In genomic region chr9:7121664-7122063, GRCh38 we compare ENCODE assay signal across 19 cellular contexts.
DNase-seq lines count a peak whose midpoint lies in the region; ATAC-seq and TF ChIP-seq lines count a peak whose summit lies in the region.
"Had no signal": no experiment of that assay in that cellular context is flagged by ENCODE, and none has a peak within 500 bp of the region (broad histone marks: within the 10 kb centered on the region; RNA-seq: fewer than 3 reads in every experiment).

No MANE protein-coding gene starts in this region.

- no peaks in the 10 kb centered on the region for H3K27me3 Mint-ChIP-seq in Caco-2 (ENCODE audit: insufficient read depth, unreplicated experiment)
- no peaks in the 10 kb centered on the region for H3K27me3 Mint-ChIP-seq in activated T-helper 17 cell treated with anti-CD3 and anti-CD28 coated beads, Interleukin-2, amount 50 U/mL, for 72 hours
- H3K27me3 Mint-ChIP-seq: activated CD4-positive, alpha-beta T cell treated with anti-CD3 and anti-CD28 coated beads, Interleukin-2, amount 10 ng/mL, durations not matched to agents 24 days and 14 days had no signal

- H4K20me1 ChIP-seq in SK-N-SH (ENCODE audit: insufficient read depth), result no peaks in the 10 kb centered on the region

- no peak for ATAC-seq in activated T-helper 17 cell treated with anti-CD3 and anti-CD28 coated beads, Interleukin-2, amount 50 U/mL, for 72 hours (replicated peaks)
- no peak for ATAC-seq in GM18858 (IDR thresholded peaks at IDR 0.05; ENCODE audit: unreplicated experiment)
- ATAC-seq: gastrocnemius medialis had no signal

- TF ChIP-seq CTCF in C4-2B (conservative IDR thresholded peaks at IDR 0.05) (no peak), Caco-2 (IDR thresholded peaks at IDR 0.05; ENCODE audit: insufficient read depth in 1 of 2, low read depth in 1 of 2, low read length in 1 of 2, severe bottlenecking in 1 of 2, unreplicated experiment in 1 of 2) (no peak), SK-N-SH (IDR thresholded peaks at IDR 0.05) (no peak)

- H3K27me3 ChIP-seq in Caco-2 (replicated peaks; ENCODE audit: control insufficient read depth, insufficient read depth, low read length) (no peaks in the 10 kb centered on the region), mucosa of rectum (ENCODE audit: control insufficient read depth in 2 of 2, insufficient read depth in 2 of 2, low read length in 2 of 2) (no peaks in the 10 kb centered on the region), SK-N-SH (ENCODE audit: insufficient read depth) (no peaks in the 10 kb centered on the region)
- H3K27me3 ChIP-seq: gastrocnemius medialis had no signal

- H3K9me3 ChIP-seq in Caco-2, result no peaks in the 10 kb centered on the region
- H3K9me3 ChIP-seq in mucosa of rectum (ENCODE audit: control insufficient read depth in 2 of 2, low read length in 2 of 2), result no peaks in the 10 kb centered on the region
- H3K9me3 ChIP-seq in SK-N-SH, result no peaks in the 10 kb centered on the region
- H3K9me3 ChIP-seq: gastrocnemius medialis had no signal

- peaks cover 15% of the 10 kb centered on the region for H3K36me3 Mint-ChIP-seq in Caco-2 (ENCODE audit: insufficient read depth, unreplicated experiment)
- peaks cover 59% of the 10 kb centered on the region for H3K36me3 Mint-ChIP-seq in activated T-helper 17 cell treated with anti-CD3 and anti-CD28 coated beads, Interleukin-2, amount 50 U/mL, for 72 hours (ENCODE audit: low read depth)

- CTCF ChIA-PET in Caco-2 (lab: Charles Lee), result no interaction called here
- CTCF ChIA-PET in SK-N-SH (lab: Yijun Ruan, JAX), result no interaction called here

- H3K9me3 Mint-ChIP-seq in Caco-2 (ENCODE audit: unreplicated experiment), result no peaks in the 10 kb centered on the region
- no peaks in the 10 kb centered on the region for H3K9me3 Mint-ChIP-seq in activated T-helper 17 cell treated with anti-CD3 and anti-CD28 coated beads, Interleukin-2, amount 50 U/mL, for 72 hours

- intact Hi-C loops in Caco-2 (cut with micrococcal nuclease; ENCODE audit: unreplicated experiment), result no loop called here

- peaks cover 7% of the 10 kb centered on the region for H3K4me1 Mint-ChIP-seq in Caco-2 (ENCODE audit: low read depth, unreplicated experiment)
- peaks cover 15% of the 10 kb centered on the region for H3K4me1 Mint-ChIP-seq in activated T-helper 17 cell treated with anti-CD3 and anti-CD28 coated beads, Interleukin-2, amount 50 U/mL, for 72 hours

- H3K36me3 ChIP-seq in Caco-2 (ENCODE audit: control insufficient read depth, insufficient read depth, low read length) (peaks cover 1% of the 10 kb centered on the region; the same call in 1 of the 2 replicates), mucosa of rectum (ENCODE audit: control insufficient read depth in 2 of 2, insufficient read depth in 2 of 2, low read length in 2 of 2) (peaks cover 2 to 9% of the 10 kb centered on the region in 2 donors), SK-N-SH (replicated peaks in 1 of 2; ENCODE audit: control insufficient read depth in 1 of 2, insufficient read depth in 2 of 2, low read length in 1 of 2) (peaks cover 0 to under 1% of the 10 kb centered on the region in 2 experiments)
- H3K36me3 ChIP-seq: gastrocnemius medialis had no signal

- H2AFZ ChIP-seq in SK-N-SH (ENCODE audit: low read depth), result no peak overlapping the region

- no peak overlapping the region for H3K4me2 ChIP-seq in SK-N-SH

- no peaks in the 10 kb centered on the region for H3K9me2 ChIP-seq in SK-N-SH

- H3K4me3 ChIP-seq in Caco-2 (ENCODE audit: low read depth, low read length) (no peak overlapping the region), mucosa of rectum (ENCODE audit: low read length in 2 of 2) (no peak overlapping the region), SK-N-SH (ENCODE audit: low read depth in 2 of 2, low read length in 1 of 2) (no peak overlapping the region)
- H3K4me3 ChIP-seq: gastrocnemius medialis, SK-N-MC had no signal

- H3K9ac ChIP-seq in mucosa of rectum (ENCODE audit: low read depth in 1 of 2, low read length in 2 of 2) (no peak overlapping the region), SK-N-SH (no peak overlapping the region)

- WGBS in SK-N-SH (ENCODE audit: low lambda C conversion rate), result 97% methylated on average over 1 of the region's 1 CpG

- no peak for TF ChIP-seq RAD21 in SK-N-SH (IDR thresholded peaks at IDR 0.05; ENCODE audit: low read length)

- H3K27ac Mint-ChIP-seq in Caco-2 (ENCODE audit: unreplicated experiment), result peak overlapping the region; percentile 20
- peak overlapping the region; percentile 3 for H3K27ac Mint-ChIP-seq in activated T-helper 17 cell treated with anti-CD3 and anti-CD28 coated beads, Interleukin-2, amount 50 U/mL, for 72 hours

- peak overlapping the region; percentile 52; the same call in 1 of the 2 replicates for H3K27ac ChIP-seq in C4-2B
- H3K27ac ChIP-seq in mucosa of rectum (ENCODE audit: low read depth in 2 of 2, low read length in 2 of 2), result peak overlapping the region; percentile 11 to 62
- H3K27ac ChIP-seq in substantia nigra (ENCODE audit: low read depth, low read length, poor library complexity, severe bottlenecking), result no peak overlapping the region
- H3K27ac ChIP-seq in SK-N-SH (ENCODE audit: low read depth in 2 of 2, low read length in 1 of 2), result no peak overlapping the region
- H3K27ac ChIP-seq: gastrocnemius medialis, SK-N-MC had no signal

- H3K79me2 ChIP-seq in SK-N-SH (ENCODE audit: insufficient read depth), result no peaks in the 10 kb centered on the region

- no peaks in the 10 kb centered on the region for H3F3A ChIP-seq in SK-N-SH (replicated peaks; ENCODE audit: insufficient read depth)

- POLR2A ChIA-PET in Caco-2 (lab: Charles Lee) (no interaction called here), SK-N-SH (lab: Yijun Ruan, JAX) (no interaction called here)

- DNase-seq in Caco-2 (no peak), substantia nigra (lab: John Stamatoyannopoulos, UW) (no peak), SK-N-SH (no peak)
- DNase-seq: activated CD4-positive, alpha-beta T cell treated with anti-CD3 and anti-CD28 coated beads, Interleukin-2, amount 10 ng/mL, durations not matched to agents 24 days and 14 days; activated T-cell treated with anti-CD3 and anti-CD28 coated beads for 4 hours; COR-L47; dermis blood vessel endothelial cell; gastrocnemius medialis; kidney glomerular epithelial cell; mesenchymal stem cell; NCI-H1092; NCI-H2029 treated with DMSO at 0.1 percent for 48 hours; NCI-H446 treated with DMSO at 0.1 percent for 48 hours; stimulated activated CD4-positive, alpha-beta T cell treated with anti-CD3 and anti-CD28 coated beads, Interleukin-4, amount 100 ng/mL, for 4 hours had no signal

- H3K4me3 Mint-ChIP-seq in Caco-2 (ENCODE audit: unreplicated experiment), result no peak overlapping the region
- H3K4me3 Mint-ChIP-seq in activated T-helper 17 cell treated with anti-CD3 and anti-CD28 coated beads, Interleukin-2, amount 50 U/mL, for 72 hours, result no peak overlapping the region
- H3K4me3 Mint-ChIP-seq: activated CD4-positive, alpha-beta T cell treated with anti-CD3 and anti-CD28 coated beads, Interleukin-2, amount 10 ng/mL, durations not matched to agents 24 days and 14 days had no signal

- BruUV-seq in Caco-2 (replicated peaks; lab: Mats Ljungman, UMichigan), result no TSS peak

- no peak for TF ChIP-seq EP300 in SK-N-SH (IDR thresholded peaks at IDR 0.05; ENCODE audit: borderline replicate concordance in 1 of 2, low read depth in 1 of 2, low read length in 1 of 2)

- H3K4me1 ChIP-seq in Caco-2 (no peaks in the 10 kb centered on the region), mucosa of rectum (ENCODE audit: control insufficient read depth in 2 of 2, insufficient read depth in 2 of 2, low read length in 2 of 2) (peaks cover 0 to 7% of the 10 kb centered on the region in 2 donors), SK-N-SH (ENCODE audit: control insufficient read depth in 1 of 2, insufficient read depth in 2 of 2, low read depth in 1 of 2, low read length in 1 of 2) (no peaks in the 10 kb centered on the region; a peak in 1 of 4 replicates)

TF ChIP-seq in SK-N-SH, 30 proteins besides CTCF, POLR2A, EP300 and RAD21:
- TF ChIP-seq TAF1 (IDR thresholded peaks at IDR 0.05; ENCODE audit: borderline replicate concordance, low read depth, low read length) (no peak), POLR2AphosphoS5 (IDR thresholded peaks at IDR 0.05; ENCODE audit: low read depth, low read length) (no peak), SIN3A (IDR thresholded peaks at IDR 0.05; ENCODE audit: borderline replicate concordance, low read depth, low read length) (no peak), FOXJ3 (CRISPR knock-in tag; IDR thresholded peaks at IDR 0.05) (no peak), NRF1 (IDR thresholded peaks at IDR 0.05; ENCODE audit: low read depth, low read length) (no peak), GABPA (IDR thresholded peaks at IDR 0.05; ENCODE audit: low read depth) (no peak), RCOR1 (IDR thresholded peaks at IDR 0.05; ENCODE audit: low read length) (no peak), YY1 (IDR thresholded peaks at IDR 0.05; ENCODE audit: low read depth) (no peak), TEAD4 (IDR thresholded peaks at IDR 0.05; ENCODE audit: borderline replicate concordance, insufficient read depth) (no peak), USF2 (IDR thresholded peaks at IDR 0.05; ENCODE audit: borderline replicate concordance, low read depth, low read length) (no peak), FOXM1 (IDR thresholded peaks at IDR 0.05; ENCODE audit: low read depth) (no peak), TCF12 (IDR thresholded peaks at IDR 0.05) (no peak)

Comparison
In these comparisons a context has a peak if more than half of its experiments do, and no peak if none do; other contexts are left out.
1. H3K27ac ChIP-seq: peak in C4-2B (single experiment) and mucosa of rectum (2 of 2); none in substantia nigra (single experiment) and SK-N-SH (0 of 2).